In the genomic region with DNA sequence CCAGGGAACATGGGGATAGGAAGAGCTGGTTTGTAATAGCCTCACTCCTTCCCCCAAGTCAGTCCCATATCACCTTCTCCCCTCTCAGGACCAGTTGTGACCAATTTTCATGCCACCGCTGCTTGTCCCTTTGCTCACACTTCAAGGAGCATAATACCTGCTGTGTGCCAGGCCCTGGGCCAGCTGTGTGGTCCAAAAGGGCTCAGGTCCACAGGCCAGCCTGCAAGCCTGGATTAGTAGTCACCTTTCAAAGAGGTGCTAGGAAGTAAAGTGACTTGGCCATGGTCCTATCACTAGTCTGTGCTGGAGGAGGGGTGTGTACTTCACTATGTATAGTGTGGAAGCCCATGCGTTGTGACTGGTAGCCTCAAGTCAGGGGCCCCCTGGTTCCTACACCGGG, we compare ENCODE assay signal across 23 cellular contexts. TPM values are rescaled to one million over a fixed set of nuclear protein-coding genes. Genes with fewer than 3 reads are reported as not detected.
A peak's percentile ranks its signal among the peaks of the same experiment; 100 is the strongest.
DNase-seq lines count a peak whose midpoint lies in the region; ATAC-seq, FAIRE-seq and TF ChIP-seq lines count a peak whose summit lies in the region.
"Had no signal": no experiment of that assay in that cellular context is flagged by ENCODE, and none has a peak within 500 bp of the region (broad histone marks: within the 10 kb centered on the region; RNA-seq: fewer than 3 reads in every experiment).

No MANE protein-coding gene starts in this region.

- DNase-seq in stimulated activated naive CD8-positive, alpha-beta T cell treated with anti-CD3 and anti-CD28 coated beads, Interleukin-15, amount 100 ng/mL, for 72 hours: no peak
- no peak for DNase-seq in stimulated activated naive CD8-positive, alpha-beta T cell treated with anti-CD3 and anti-CD28 coated beads, Interleukin-15, Interleukin-2, amounts not matched to agents 100 U/mL and 50 U/mL, for 24 hours
- DNase-seq in astrocyte (ENCODE audit: low read depth) (no peak), neural progenitor cell (ENCODE audit: low spot score) (no peak), dedifferentiated amniotic fluid mesenchymal stem cell (ENCODE audit: extremely low spot score) (no peak)
- DNase-seq in activated CD8-positive, alpha-beta memory T cell treated with anti-CD3 and anti-CD28 coated beads, Interleukin-2, amount 10 ng/mL, durations not matched to agents 7 days and 5 days: no peak
- DNase-seq: activated CD4-positive, alpha-beta T cell treated with anti-CD3 and anti-CD28 coated beads, Interleukin-2, amount 10 ng/mL, durations not matched to agents 7 days and 5 days; activated T-cell treated with anti-CD3 and anti-CD28 coated beads, Interleukin-2, amount 50 U/mL, for 1 hour; adrenal gland; Calu3; cerebellar nuclear complex; NCI-H1930; NCI-H446; psoas muscle; spleen; thyroid gland had no signal

- H3K9ac ChIP-seq in astrocyte (ENCODE audit: low read length) (no peak overlapping the region), neural progenitor cell (no peak overlapping the region)

- H4K20me1 ChIP-seq in astrocyte (ENCODE audit: insufficient read depth, low read length) (peaks cover 57% of the 10 kb centered on the region), neural progenitor cell (ENCODE audit: low read depth) (peaks cover 28% of the 10 kb centered on the region)

- no peak overlapping the region for H3K27ac ChIP-seq in astrocyte (ENCODE audit: low read depth, low read length)
- no peak overlapping the region for H3K27ac ChIP-seq in neural progenitor cell
- H3K27ac ChIP-seq: psoas muscle had no signal

- H3F3A ChIP-seq in neural progenitor cell (ENCODE audit: low read depth): no peaks in the 10 kb centered on the region

- peaks cover 28% of the 10 kb centered on the region for H3K4me1 ChIP-seq in astrocyte (ENCODE audit: insufficient read depth, low read length)
- H3K4me1 ChIP-seq in neural progenitor cell: no peaks in the 10 kb centered on the region

- H3K9me3 ChIP-seq in astrocyte (ENCODE audit: insufficient read depth, low read depth, low read length) (no peaks in the 10 kb centered on the region), neural progenitor cell (ENCODE audit: low read depth) (no peaks in the 10 kb centered on the region)
- H3K9me3 ChIP-seq: adrenal gland, psoas muscle, spleen, thyroid gland had no signal

- no peak overlapping the region for H3K4me3 Mint-ChIP-seq in stimulated activated naive CD8-positive, alpha-beta T cell treated with anti-CD3 and anti-CD28 coated beads, Interleukin-15, amount 100 ng/mL, for 72 hours
- H3K4me3 Mint-ChIP-seq in astrocyte (ENCODE audit: unreplicated experiment) (peak overlapping the region; percentile 5), neural progenitor cell (peak overlapping the region; percentile 67)
- H3K4me3 Mint-ChIP-seq in activated CD8-positive, alpha-beta memory T cell treated with anti-CD3 and anti-CD28 coated beads, Interleukin-2, amount 10 ng/mL, durations not matched to agents 7 days and 5 days: no peak overlapping the region
- H3K4me3 Mint-ChIP-seq: activated CD4-positive, alpha-beta T cell treated with anti-CD3 and anti-CD28 coated beads, Interleukin-2, amount 10 ng/mL, durations not matched to agents 7 days and 5 days; GM23338; natural killer cell treated with Interleukin-12 subunit alpha and Interleukin-12 subunit beta and Interleukin-15 and Interleukin-18, amount 100 ng/mL, for 72 hours had no signal

- ATAC-seq in stimulated activated naive CD8-positive, alpha-beta T cell treated with anti-CD3 and anti-CD28 coated beads, Interleukin-15, amount 100 ng/mL, for 72 hours: no peak
- no peak for ATAC-seq in stimulated activated naive CD8-positive, alpha-beta T cell treated with anti-CD3 and anti-CD28 coated beads, Interleukin-15, Interleukin-2, amounts not matched to agents 100 U/mL and 50 U/mL, for 24 hours
- no peak for ATAC-seq in activated CD8-positive, alpha-beta memory T cell treated with anti-CD3 and anti-CD28 coated beads, Interleukin-2, amount 10 ng/mL, durations not matched to agents 7 days and 5 days
- ATAC-seq in HG02973 (IDR thresholded peaks at IDR 0.05; ENCODE audit: unreplicated experiment) (no peak), HG03439 (IDR thresholded peaks at IDR 0.05; ENCODE audit: unreplicated experiment) (no peak)
- ATAC-seq: GM23338; natural killer cell treated with Interleukin-12 subunit alpha and Interleukin-12 subunit beta and Interleukin-15 and Interleukin-18, amount 100 ng/mL, for 72 hours; psoas muscle had no signal

- H3K27ac Mint-ChIP-seq in stimulated activated naive CD8-positive, alpha-beta T cell treated with anti-CD3 and anti-CD28 coated beads, Interleukin-15, amount 100 ng/mL, for 72 hours: peak overlapping the region; percentile 31 to 65
- H3K27ac Mint-ChIP-seq in astrocyte (ENCODE audit: unreplicated experiment) (peak overlapping the region; percentile 72), neural progenitor cell (no peak overlapping the region)
- no peak overlapping the region for H3K27ac Mint-ChIP-seq in activated CD8-positive, alpha-beta memory T cell treated with anti-CD3 and anti-CD28 coated beads, Interleukin-2, amount 10 ng/mL, durations not matched to agents 7 days and 5 days
- H3K27ac Mint-ChIP-seq: GM23338; natural killer cell treated with Interleukin-12 subunit alpha and Interleukin-12 subunit beta and Interleukin-15 and Interleukin-18, amount 100 ng/mL, for 72 hours had no signal

- no peaks in the 10 kb centered on the region for H3K27me3 Mint-ChIP-seq in stimulated activated naive CD8-positive, alpha-beta T cell treated with anti-CD3 and anti-CD28 coated beads, Interleukin-15, amount 100 ng/mL, for 72 hours
- H3K27me3 Mint-ChIP-seq in astrocyte (ENCODE audit: low read depth, unreplicated experiment) (no peaks in the 10 kb centered on the region), neural progenitor cell (ENCODE audit: insufficient read depth, low read depth) (peaks cover 2% of the 10 kb centered on the region)
- no peaks in the 10 kb centered on the region for H3K27me3 Mint-ChIP-seq in activated CD8-positive, alpha-beta memory T cell treated with anti-CD3 and anti-CD28 coated beads, Interleukin-2, amount 10 ng/mL, durations not matched to agents 7 days and 5 days
- H3K27me3 Mint-ChIP-seq: activated CD4-positive, alpha-beta T cell treated with anti-CD3 and anti-CD28 coated beads, Interleukin-2, amount 10 ng/mL, durations not matched to agents 7 days and 5 days; natural killer cell treated with Interleukin-12 subunit alpha and Interleukin-12 subunit beta and Interleukin-15 and Interleukin-18, amount 100 ng/mL, for 72 hours had no signal

- H3K79me2 ChIP-seq in astrocyte (ENCODE audit: insufficient read depth, low read length) (no peaks in the 10 kb centered on the region), neural progenitor cell (ENCODE audit: low read depth) (no peaks in the 10 kb centered on the region)

- H2AFZ ChIP-seq in astrocyte (ENCODE audit: low read depth, low read length) (no peak overlapping the region), neural progenitor cell (replicated peaks) (no peak overlapping the region)
- H2AFZ ChIP-seq: GM23338, hepatocyte had no signal

- no peak overlapping the region for H3K4me3 ChIP-seq in astrocyte (ENCODE audit: insufficient read depth, low read depth, low read length)
- H3K4me3 ChIP-seq in neural progenitor cell: no peak overlapping the region
- H3K4me3 ChIP-seq: adrenal gland, GM23338, hepatocyte, psoas muscle, spleen, thyroid gland had no signal

- peaks cover 14% of the 10 kb centered on the region for H3K36me3 Mint-ChIP-seq in astrocyte (ENCODE audit: low read depth, unreplicated experiment)
- H3K36me3 Mint-ChIP-seq in neural progenitor cell: no peaks in the 10 kb centered on the region
- peaks cover 4% of the 10 kb centered on the region for H3K36me3 Mint-ChIP-seq in activated CD8-positive, alpha-beta memory T cell treated with anti-CD3 and anti-CD28 coated beads, Interleukin-2, amount 10 ng/mL, durations not matched to agents 7 days and 5 days
- H3K36me3 Mint-ChIP-seq: natural killer cell treated with Interleukin-12 subunit alpha and Interleukin-12 subunit beta and Interleukin-15 and Interleukin-18, amount 100 ng/mL, for 72 hours had no signal

- CTCF ChIA-PET in activated CD8-positive, alpha-beta memory T cell treated with anti-CD3 and anti-CD28 coated beads, Interleukin-2, amount 10 ng/mL, durations not matched to agents 7 days and 5 days (lab: Charles Lee): interaction anchor here (7.0 kb wide), 1 partner anchor 13 kb away, joined by 63 read pairs; no protein-coding TSS in a partner anchor

- peaks cover 83% of the 10 kb centered on the region for H3K4me1 Mint-ChIP-seq in stimulated activated naive CD8-positive, alpha-beta T cell treated with anti-CD3 and anti-CD28 coated beads, Interleukin-15, amount 100 ng/mL, for 72 hours
- H3K4me1 Mint-ChIP-seq in astrocyte (ENCODE audit: low read depth, unreplicated experiment) (peaks cover 21% of the 10 kb centered on the region), neural progenitor cell (peaks cover 28% of the 10 kb centered on the region)
- peaks cover 43% of the 10 kb centered on the region for H3K4me1 Mint-ChIP-seq in activated CD8-positive, alpha-beta memory T cell treated with anti-CD3 and anti-CD28 coated beads, Interleukin-2, amount 10 ng/mL, durations not matched to agents 7 days and 5 days

- no peaks in the 10 kb centered on the region for H3K36me3 ChIP-seq in astrocyte (ENCODE audit: insufficient read depth, low read length)
- no peaks in the 10 kb centered on the region for H3K36me3 ChIP-seq in neural progenitor cell
- H3K36me3 ChIP-seq: adrenal gland, thyroid gland had no signal

- FAIRE-seq in astrocyte (lab: Jason Lieb, UNC): no peak
- FAIRE-seq: endometrium, GM19239 had no signal

- H3K4me2 ChIP-seq in astrocyte (ENCODE audit: low read length) (no peak overlapping the region), neural progenitor cell (no peak overlapping the region)
- H3K4me2 ChIP-seq: GM23338, hepatocyte had no signal

- H3K27me3 ChIP-seq in astrocyte (ENCODE audit: insufficient read depth, low read length): no peaks in the 10 kb centered on the region
- H3K27me3 ChIP-seq in neural progenitor cell: no peaks in the 10 kb centered on the region
- H3K27me3 ChIP-seq: adrenal gland, hepatocyte, spleen, thyroid gland had no signal

- H3K9me3 Mint-ChIP-seq in stimulated activated naive CD8-positive, alpha-beta T cell treated with anti-CD3 and anti-CD28 coated beads, Interleukin-15, amount 100 ng/mL, for 72 hours: no peaks in the 10 kb centered on the region
- H3K9me3 Mint-ChIP-seq in astrocyte (ENCODE audit: unreplicated experiment): no peaks in the 10 kb centered on the region
- H3K9me3 Mint-ChIP-seq in neural progenitor cell: no peaks in the 10 kb centered on the region
- no peaks in the 10 kb centered on the region for H3K9me3 Mint-ChIP-seq in activated CD8-positive, alpha-beta memory T cell treated with anti-CD3 and anti-CD28 coated beads, Interleukin-2, amount 10 ng/mL, durations not matched to agents 7 days and 5 days (ENCODE audit: low read depth)
- H3K9me3 Mint-ChIP-seq: activated CD4-positive, alpha-beta T cell treated with anti-CD3 and anti-CD28 coated beads, Interleukin-2, amount 10 ng/mL, durations not matched to agents 7 days and 5 days; GM23338; natural killer cell treated with Interleukin-12 subunit alpha and Interleukin-12 subunit beta and Interleukin-15 and Interleukin-18, amount 100 ng/mL, for 72 hours had no signal

- TF ChIP-seq CTCF in astrocyte (IDR thresholded peaks at IDR 0.05; ENCODE audit: insufficient read depth, low read depth, low read length): no peak
- TF ChIP-seq CTCF in neural progenitor cell (IDR thresholded peaks at IDR 0.05): no peak

RNA-seq across cellular contexts. Expression of a gene that starts 38.5 kb away (rescaled TPM):
- 0.72 and 0.77 TPM in 2 replicates for total RNA-seq in astrocyte
- 0.02 and 0.25 TPM in 2 replicates for total RNA-seq in neural progenitor cell (ENCODE audit: low replicate concordance)
- under 1 TPM; 0.52 to 0.96 TPM for total RNA-seq in activated CD8-positive, alpha-beta memory T cell treated with anti-CD3 and anti-CD28 coated beads, Interleukin-2, amount 10 ng/mL, durations not matched to agents 7 days and 5 days

Comparison
In these comparisons a context has a peak if more than half of its experiments do, and no peak if none do; other contexts are left out.
1. H3K27ac Mint-ChIP-seq: peak in stimulated activated naive CD8-positive, alpha-beta T cell treated with anti-CD3 and anti-CD28 coated beads, Interleukin-15, amount 100 ng/mL, for 72 hours (2 of 2) and astrocyte (single experiment); none in neural progenitor cell (single experiment) and activated CD8-positive, alpha-beta memory T cell treated with anti-CD3 and anti-CD28 coated beads, Interleukin-2, amount 10 ng/mL, durations not matched to agents 7 days and 5 days (single experiment).
2. H3K4me3 Mint-ChIP-seq: peak in astrocyte (single experiment) and neural progenitor cell (single experiment); none in stimulated activated naive CD8-positive, alpha-beta T cell treated with anti-CD3 and anti-CD28 coated beads, Interleukin-15, amount 100 ng/mL, for 72 hours (0 of 2) and activated CD8-positive, alpha-beta memory T cell treated with anti-CD3 and anti-CD28 coated beads, Interleukin-2, amount 10 ng/mL, durations not matched to agents 7 days and 5 days (single experiment).